Comparison of ENCODE assay signal across 21 cellular contexts in genomic region chr2:143824796-143825195, GRCh38.
DNase-seq lines count a peak whose midpoint lies in the region; ATAC-seq and TF ChIP-seq lines count a peak whose summit lies in the region.
"Had no signal": no experiment of that assay in that cellular context is flagged by ENCODE, and none has a peak within 500 bp of the region (broad histone marks: within the 10 kb centered on the region; RNA-seq: fewer than 3 reads in every experiment).

No MANE protein-coding gene starts in this region.

- no peaks in the 10 kb centered on the region for H3K79me2 ChIP-seq in GM23338 (replicated peaks; ENCODE audit: insufficient read depth)

- H3K27me3 Mint-ChIP-seq in GM23338 (ENCODE audit: insufficient read depth, low read depth, poor library complexity) (no peaks in the 10 kb centered on the region), nephron (ENCODE audit: low read depth) (no peaks in the 10 kb centered on the region)

- no peaks in the 10 kb centered on the region for H3K36me3 ChIP-seq in GM23338 (ENCODE audit: insufficient read depth)
- H3K36me3 ChIP-seq: SJSA1 had no signal

- H3K27ac Mint-ChIP-seq in GM23338 (no peak overlapping the region), nephron (peak overlapping the region; percentile 71 to 89 (median 75))
- H3K27ac Mint-ChIP-seq: CD4-positive, CD25-positive, alpha-beta regulatory T cell; IgD-negative memory B cell; T-helper 17 cell had no signal

- H2AFZ ChIP-seq in GM23338: no peak overlapping the region

- H3K4me1 Mint-ChIP-seq in GM23338 (peaks cover 35% of the 10 kb centered on the region), nephron (peaks cover 56% of the 10 kb centered on the region)
- H3K4me1 Mint-ChIP-seq: T-helper 17 cell had no signal

- ATAC-seq in GM23338: no peak
- ATAC-seq: A549, HCT116, T-helper 17 cell had no signal

- H3K27ac ChIP-seq in GM23338 (ENCODE audit: low read depth): no peak overlapping the region
- H3K27ac ChIP-seq: A549, SJSA1 had no signal

- no peaks in the 10 kb centered on the region for H3K9me2 ChIP-seq in GM23338 (ENCODE audit: insufficient read depth)

- no peaks in the 10 kb centered on the region for H4K20me1 ChIP-seq in GM23338 (replicated peaks; ENCODE audit: insufficient read depth)

- H3K36me3 Mint-ChIP-seq in GM23338 (ENCODE audit: low read depth): no peaks in the 10 kb centered on the region
- H3K36me3 Mint-ChIP-seq in nephron (ENCODE audit: low read depth): no peaks in the 10 kb centered on the region
- H3K36me3 Mint-ChIP-seq: CD4-positive, CD25-positive, alpha-beta regulatory T cell; IgD-negative memory B cell had no signal

- peak overlapping the region; percentile 67 for H3K4me2 ChIP-seq in GM23338
- H3K4me2 ChIP-seq: A549 had no signal

- peaks cover 45% of the 10 kb centered on the region for H3K4me1 ChIP-seq in GM23338 (ENCODE audit: insufficient read depth)
- H3K4me1 ChIP-seq: A549, SJSA1 had no signal

- TF ChIP-seq CTCF in GM23338 (conservative IDR thresholded peaks at IDR 0.05; ENCODE audit: low read depth in 2 of 2) (no peak), nephron (IDR thresholded peaks at IDR 0.05; ENCODE audit: unreplicated experiment in 3 of 3) (no peak)

- intact Hi-C loops in head of caudate nucleus (cut with DNase I): no loop called here

- no peaks in the 10 kb centered on the region for H3K27me3 ChIP-seq in GM23338 (ENCODE audit: insufficient read depth)
- H3K27me3 ChIP-seq: SJSA1 had no signal

- no peaks in the 10 kb centered on the region for H3F3A ChIP-seq in GM23338 (replicated peaks; ENCODE audit: low read depth)

- H3K4me3 Mint-ChIP-seq in GM23338 (no peak overlapping the region), nephron (no peak overlapping the region)
- H3K4me3 Mint-ChIP-seq: CD4-positive, CD25-positive, alpha-beta regulatory T cell; IgD-negative memory B cell; T-helper 17 cell had no signal

- H3K4me3 ChIP-seq in GM23338: no peak overlapping the region
- H3K4me3 ChIP-seq: A549, SJSA1 had no signal

- H3K9me3 Mint-ChIP-seq in GM23338 (no peaks in the 10 kb centered on the region), nephron (no peaks in the 10 kb centered on the region)
- H3K9me3 Mint-ChIP-seq: CD4-positive, CD25-positive, alpha-beta regulatory T cell; IgD-negative memory B cell had no signal

- DNase-seq in NCI-H748 (lab: John Stamatoyannopoulos, UW; ENCODE audit: unreplicated experiment) (peak; percentile 51), NCI-H748 treated with DMSO at 0.1 percent for 48 hours (lab: John Stamatoyannopoulos, UW) (no peak), GM23338 (ENCODE audit: low spot score) (no peak), NCI-H82 treated with DMSO at 0.1 percent for 48 hours (lab: John Stamatoyannopoulos, UW; ENCODE audit: unreplicated experiment) (peak; percentile 35), head of caudate nucleus (no peak), mucosa of gallbladder (ENCODE audit: low spot score) (no peak), NCI-H2029 treated with DMSO at 0.1 percent for 48 hours (lab: John Stamatoyannopoulos, UW) (no peak)
- DNase-seq: CD4-positive, CD25-positive, alpha-beta regulatory T cell; DMS 273 treated with DMSO at 0.1 percent for 48 hours; GOT3; NCI-H1105; NCI-H1694; NCI-H2081 treated with DMSO at 0.1 percent for 48 hours; NCI-H526 treated with DMSO at 0.1 percent for 48 hours; OCI-M1; T-helper 17 cell had no signal

TF ChIP-seq in GM23338, 12 proteins besides CTCF, POLR2A, EP300 and RAD21:
- no peak for TF ChIP-seq REST (IDR thresholded peaks at IDR 0.05; ENCODE audit: unreplicated experiment)
- TF ChIP-seq ETS1 (IDR thresholded peaks at IDR 0.05): no peak

Comparison
In these comparisons a context has a peak if more than half of its experiments do, and no peak if none do; other contexts are left out.
1. DNase-seq: peak in NCI-H748 (single experiment) and NCI-H82 treated with DMSO at 0.1 percent for 48 hours (single experiment); none in NCI-H748 treated with DMSO at 0.1 percent for 48 hours (single experiment), GM23338 (single experiment), head of caudate nucleus (0 of 42), mucosa of gallbladder (single experiment) and NCI-H2029 treated with DMSO at 0.1 percent for 48 hours (single experiment).